Comparison of ENCODE assay signal across 9 cellular contexts in the genomic region with DNA sequence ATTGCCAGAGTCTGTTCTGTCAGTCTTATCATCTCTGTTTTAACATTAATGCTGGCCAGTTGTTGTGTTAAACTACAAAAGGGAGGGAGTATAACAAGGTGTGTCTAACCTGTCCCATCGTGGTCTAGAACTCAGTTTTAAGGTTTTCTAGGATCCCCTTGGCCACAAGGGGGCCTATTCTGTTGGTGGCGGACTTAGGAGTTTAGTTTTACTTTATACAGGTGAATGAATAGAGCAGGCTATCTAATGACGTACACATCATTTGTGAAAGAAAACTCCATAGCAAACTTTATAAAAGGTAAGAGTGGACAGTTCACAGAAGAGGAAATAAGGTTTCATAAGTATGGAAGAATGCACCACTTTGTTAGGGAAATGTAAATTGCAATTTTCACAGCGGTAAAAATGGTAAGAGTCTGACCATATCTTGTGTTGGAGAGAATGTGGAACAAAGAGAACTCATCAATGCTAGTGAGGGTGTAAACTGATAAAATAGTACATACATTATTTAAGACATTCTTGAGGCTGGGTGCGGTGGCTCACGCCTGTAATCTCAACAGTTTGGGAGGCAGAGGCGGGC. TPM values are rescaled to one million over a fixed set of nuclear protein-coding genes. Genes with fewer than 3 reads are reported as not detected.
DNase-seq lines count a peak whose midpoint lies in the region; ATAC-seq and TF ChIP-seq lines count a peak whose summit lies in the region.
"Had no signal": no experiment of that assay in that cellular context is flagged by ENCODE, and none has a peak within 500 bp of the region (broad histone marks: within the 10 kb centered on the region; RNA-seq: fewer than 3 reads in every experiment).

No MANE protein-coding gene starts in this region.

- DNase-seq in BJ (ENCODE audit: low read depth) (no peak), GM13977 (ENCODE audit: low spot score) (peak; percentile 23), SKM-1 (lab: John Stamatoyannopoulos, UW; ENCODE audit: unreplicated experiment) (peak; percentile 47), brain microvascular endothelial cell (no peak), ovary (no peak), DMS79 (lab: John Stamatoyannopoulos, UW) (no peak)

- no peak for TF ChIP-seq EP300 in ovary (IDR thresholded peaks at IDR 0.05)

- H3K9me3 ChIP-seq in ovary, result no peaks in the 10 kb centered on the region

- H3K9me3 Mint-ChIP-seq in nephron, result no peaks in the 10 kb centered on the region

- CTCF ChIA-PET in BJ (lab: Yijun Ruan, JAX), result interaction anchor here (0.8 to 2.0 kb wide), 3 partner anchors 14 to 272 kb away, joined by 3 to 5 read pairs (median 3); a partner anchor contains a TSS

- POLR2A ChIA-PET in BJ (lab: Charles Lee), result no interaction called here

- no peaks in the 10 kb centered on the region for H3K27me3 ChIP-seq in BJ (ENCODE audit: control insufficient read depth, insufficient read depth, low read length)
- no peaks in the 10 kb centered on the region for H3K27me3 ChIP-seq in brain microvascular endothelial cell (replicated peaks)
- H3K27me3 ChIP-seq in ovary, result no peaks in the 10 kb centered on the region

- intact Hi-C loops in ovary (cut with DNase I), result no loop called here

- peaks cover 17% of the 10 kb centered on the region for H3K4me1 Mint-ChIP-seq in nephron

- no peak for TF ChIP-seq POLR2A in ovary (IDR thresholded peaks at IDR 0.05)

- H3K4me3 Mint-ChIP-seq in nephron, result peak overlapping the region; percentile 63 to 80 (median 67)

- H3K4me3 ChIP-seq in BJ (ENCODE audit: low read depth, low read length) (no peak overlapping the region), brain microvascular endothelial cell (ENCODE audit: low read depth, low read length) (no peak overlapping the region), ovary (no peak overlapping the region)

- no peak for ATAC-seq in esophagus mucosa
- ATAC-seq: left colon had no signal

- 75 to 78% (median 77%) methylated on average over 7 of the region's 7 CpGs for WGBS in ovary, 3 donors

- H3K27me3 Mint-ChIP-seq in nephron (ENCODE audit: low read depth), result no peaks in the 10 kb centered on the region

- H3K36me3 ChIP-seq in BJ (ENCODE audit: control insufficient read depth, insufficient read depth, low read length) (no peaks in the 10 kb centered on the region), brain microvascular endothelial cell (replicated peaks) (no peaks in the 10 kb centered on the region), ovary (no peaks in the 10 kb centered on the region)

- H3K27ac Mint-ChIP-seq in nephron, result peak overlapping the region in 1 of 3 experiments; percentile 64

- H3K27ac ChIP-seq in brain microvascular endothelial cell (no peak overlapping the region), ovary (no peak overlapping the region)

- peaks cover 7% of the 10 kb centered on the region for H3K36me3 Mint-ChIP-seq in nephron (ENCODE audit: low read depth)

- peaks cover 2% of the 10 kb centered on the region for H3K4me1 ChIP-seq in ovary (ENCODE audit: insufficient read depth)

- TF ChIP-seq CTCF in BJ (IDR thresholded peaks at IDR 0.05; ENCODE audit: insufficient read depth, low read depth, low read length) (peak; percentile 58), GM13977 (IDR thresholded peaks at IDR 0.05; ENCODE audit: extremely low read depth, insufficient read depth, missing control alignments) (peak; percentile 57), brain microvascular endothelial cell (IDR thresholded peaks at IDR 0.05; ENCODE audit: low read depth, low read length, missing control alignments) (peak; percentile 68), nephron (IDR thresholded peaks at IDR 0.05; ENCODE audit: unreplicated experiment in 3 of 3) (peak; percentile 24 to 29 (median 28)), ovary (IDR thresholded peaks at IDR 0.05) (peak in 1 of 3 donors; percentile 11)

- in situ Hi-C loops in GM13977 (cut with MboI; ENCODE audit: low pct_unique_long_range_greater_than_20kb, low sequenced_read_pairs, unreplicated experiment) (no loop called here), brain microvascular endothelial cell (cut with HindIII; ENCODE audit: low pct_ligation_motif_present, low sequenced_read_pairs) (no loop called here)

RNA-seq across cellular contexts. Expression of a gene that starts 2.5 kb away (rescaled TPM):
- polyA plus RNA-seq in BJ (2011; rRNA removed) (22.2 and 34.0 TPM in 2 replicates), ovary (10 to 100 TPM in 1 of 2 donors, 1 to 10 TPM in 1; 7.9 to 23.4 TPM)
- 15.0 and 17.3 TPM in 2 replicates for polyA minus RNA-seq in BJ (2011; rRNA and poly(A)+ RNA removed)
- total RNA-seq in ovary (10 to 100 TPM; 20.9 to 31.3 (median 24.5) TPM), esophagus mucosa (11.4 TPM)

RNA-seq across cellular contexts. Expression of a gene that starts 14.0 kb away (rescaled TPM):
- polyA plus RNA-seq in BJ (2011; rRNA removed), result 28.1 and 34.1 TPM in 2 replicates
- 6.1 and 7.4 TPM in 2 replicates for polyA minus RNA-seq in BJ (2011; rRNA and poly(A)+ RNA removed)
- total RNA-seq in ovary, result 10 to 100 TPM; 15.0 to 28.9 (median 19.8) TPM
- 10 to 100 TPM; 16.9 to 26.4 TPM for polyA plus RNA-seq in ovary
- 13.0 TPM for total RNA-seq in esophagus mucosa

RNA-seq across cellular contexts. Expression of a gene that starts 42.3 kb away (rescaled TPM):
- polyA plus RNA-seq in BJ (2011; rRNA removed) (1.5 and 2.6 TPM in 2 replicates), ovary (under 1 TPM; 0.32 to 0.99 TPM)
- polyA minus RNA-seq in BJ (2011; rRNA and poly(A)+ RNA removed), result 1.3 and 1.4 TPM in 2 replicates
- total RNA-seq in ovary (1 to 10 TPM in 5 of 7 donors, under 1 TPM in 2; 0.24 to 4.6 (median 1.2) TPM), esophagus mucosa (0.72 TPM)
- total RNA-seq: left colon had no signal

RNA-seq across cellular contexts. Expression of a gene that starts 56.6 kb away (rescaled TPM):
- polyA plus RNA-seq in BJ (2011; rRNA removed), result 0.97 and 2.0 TPM in 2 replicates
- polyA minus RNA-seq in BJ (2011; rRNA and poly(A)+ RNA removed), result 1.3 and 1.6 TPM in 2 replicates
- under 1 TPM in 2 of 7 donors, not detected in 5; 0.31 to 0.80 TPM for total RNA-seq in ovary
- polyA plus RNA-seq in ovary, result under 1 TPM; 0.06 to 0.42 TPM
- total RNA-seq in esophagus mucosa, result 0.56 TPM

Comparison
In these comparisons a context has a peak if more than half of its experiments do, and no peak if none do; other contexts are left out.
1. DNase-seq: peak in GM13977 (single experiment) and SKM-1 (single experiment); none in BJ (single experiment), brain microvascular endothelial cell (single experiment), ovary (0 of 5) and DMS79 (single experiment).